ENCODE assay signal across 20 cellular contexts in the genomic region with DNA sequence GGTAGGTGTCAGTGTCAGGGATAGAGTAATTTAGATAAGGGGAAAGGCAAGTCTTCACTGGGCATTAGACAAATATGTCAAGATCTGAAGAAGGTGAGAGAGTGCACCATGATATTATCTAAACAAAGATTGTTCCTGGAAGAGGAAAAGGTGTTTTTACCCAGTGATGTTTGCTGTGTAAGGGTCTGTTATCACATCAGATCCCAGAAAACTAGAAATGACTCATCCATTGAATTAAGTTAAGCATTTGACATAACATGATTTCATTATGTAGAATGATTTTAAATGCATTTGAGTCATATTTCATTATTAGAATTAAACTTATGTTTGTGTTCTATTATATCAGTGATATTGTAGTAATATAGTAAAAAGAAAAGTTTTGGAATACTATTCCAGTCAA.
"Had no signal": no experiment of that assay in that cellular context is flagged by ENCODE, and none has a peak within 500 bp of the region (broad histone marks: within the 10 kb centered on the region; RNA-seq: fewer than 3 reads in every experiment).

No MANE protein-coding gene starts in this region.

- DNase-seq: dorsolateral prefrontal cortex; effector CD8-positive, alpha-beta T cell; gastrocnemius medialis; heart right ventricle; mammary epithelial cell; nucleus accumbens; ovary; right cardiac atrium; small intestine; stimulated activated CD4-positive, alpha-beta T cell treated with anti-CD3 and anti-CD28 coated beads, Interleukin-12 subunit alpha, Interleukin-12 subunit beta, amount 100 ng/mL, for 4 hours; stimulated activated naive CD4-positive, alpha-beta T cell; stomach; substantia nigra; transverse colon had no signal

- H3K4me3 ChIP-seq: coronary artery, dorsolateral prefrontal cortex, esophagus muscularis mucosa, gastrocnemius medialis, heart right ventricle, neural progenitor cell, ovary, stomach, thoracic aorta, transverse colon had no signal

- H3K27me3 ChIP-seq: dorsolateral prefrontal cortex, esophagus muscularis mucosa, gastrocnemius medialis, heart right ventricle, neural progenitor cell, ovary, stomach, transverse colon had no signal

- H3K9me3 ChIP-seq: esophagus muscularis mucosa, gastrocnemius medialis, ovary, stomach, thoracic aorta, transverse colon had no signal

- H3K27ac ChIP-seq: coronary artery, dorsolateral prefrontal cortex, epithelial cell of prostate, esophagus muscularis mucosa, gastrocnemius medialis, heart right ventricle, neural progenitor cell, ovary, stomach, thoracic aorta, transverse colon had no signal

- H3K4me2 ChIP-seq: neural progenitor cell had no signal

- H2AFZ ChIP-seq: neural progenitor cell had no signal

- ATAC-seq: gastrocnemius medialis; heart right ventricle; natural killer cell treated with Interleukin-12 subunit alpha and Interleukin-12 subunit beta and Interleukin-15 and Interleukin-18, amount 100 ng/mL, for 72 hours; right cardiac atrium had no signal

- H3K4me1 ChIP-seq: esophagus muscularis mucosa, gastrocnemius medialis, heart right ventricle, neural progenitor cell, stomach, transverse colon had no signal

- H3K36me3 ChIP-seq: esophagus muscularis mucosa, gastrocnemius medialis, heart right ventricle, neural progenitor cell, ovary, stomach, thoracic aorta, transverse colon had no signal

- H3K9ac ChIP-seq: neural progenitor cell had no signal
